Comparison of ENCODE assay signal across 15 cellular contexts in the genomic region with DNA sequence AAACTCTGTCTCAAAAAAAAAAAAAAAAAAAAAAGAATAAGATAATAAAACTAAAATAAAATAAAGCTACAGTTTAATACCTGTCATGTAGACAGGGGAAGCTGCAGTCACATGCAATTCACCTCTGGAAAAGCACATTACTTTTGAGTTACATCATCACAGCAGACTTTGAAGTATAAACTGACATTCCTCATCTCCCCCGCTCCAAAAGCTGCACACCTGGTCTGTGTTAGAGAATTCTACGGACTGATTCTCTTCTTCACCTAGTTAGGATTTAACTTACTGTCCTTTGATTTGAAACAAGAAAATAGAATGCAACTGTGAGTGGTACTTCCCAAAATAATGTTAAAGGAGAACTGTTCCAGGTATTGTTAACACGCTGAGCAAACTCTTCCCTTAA.
"Had no signal": no experiment of that assay in that cellular context is flagged by ENCODE, and none has a peak within 500 bp of the region (broad histone marks: within the 10 kb centered on the region; RNA-seq: fewer than 3 reads in every experiment).

No MANE protein-coding gene starts in this region.

- H3K4me3 ChIP-seq: ascending aorta, cardiac muscle cell, neural progenitor cell, pancreas, skin epidermis, stomach, thyroid gland had no signal

- DNase-seq: activated CD4-positive, alpha-beta T cell treated with anti-CD3 and anti-CD28 coated beads for 4 hours; activated CD8-positive, alpha-beta memory T cell treated with anti-CD3 and anti-CD28 coated beads, Interleukin-2, amount 50 U/mL, for 4 hours; activated CD8-positive, alpha-beta T cell treated with anti-CD3 and anti-CD28 coated beads for 36 hours; activated naive CD4-positive, alpha-beta T cell; foreskin melanocyte; midbrain; pancreas; stomach; T-helper 9 cell had no signal

- H3K4me2 ChIP-seq: neural progenitor cell had no signal

- H2AFZ ChIP-seq: neural progenitor cell had no signal

- H3K36me3 ChIP-seq: ascending aorta, cardiac muscle cell, neural progenitor cell, pancreas, stomach, thyroid gland had no signal

- FAIRE-seq: endometrium, pancreas had no signal

- ATAC-seq: activated CD8-positive, alpha-beta T cell treated with anti-CD3 and anti-CD28 coated beads for 36 hours had no signal

- H3K27ac ChIP-seq: ascending aorta, cardiac muscle cell, neural progenitor cell, pancreas, skin epidermis, stomach had no signal

- H3K9me3 ChIP-seq: ascending aorta, pancreas, stomach, thyroid gland had no signal

- H3K4me1 ChIP-seq: neural progenitor cell, pancreas had no signal

- H3K27me3 ChIP-seq: ascending aorta, cardiac muscle cell, neural progenitor cell, pancreas, stomach, thyroid gland had no signal

- H3K9ac ChIP-seq: neural progenitor cell had no signal
